Comparison of ENCODE assay signal across 13 cellular contexts in the genomic region with DNA sequence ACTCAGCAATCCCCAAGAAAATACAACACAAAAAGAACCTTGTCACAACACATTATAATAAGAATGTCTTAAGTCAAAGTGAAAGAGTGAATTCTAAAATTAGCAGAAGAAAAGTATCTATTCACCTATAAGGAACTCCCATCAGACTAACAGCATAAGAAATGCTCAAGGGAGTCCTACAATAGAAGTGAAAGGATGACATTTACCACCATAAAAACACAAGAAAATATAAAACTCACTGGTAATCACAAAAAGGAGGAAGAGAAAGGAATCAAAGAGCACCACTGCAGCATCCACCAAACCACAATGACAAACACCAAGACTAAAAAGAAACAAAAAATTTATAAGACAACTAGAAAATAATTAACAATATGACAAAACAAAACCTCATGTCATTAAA.
A peak's percentile ranks its signal among the peaks of the same experiment; 100 is the strongest.
DNase-seq lines count a peak whose midpoint lies in the region; ATAC-seq lines count a peak whose summit lies in the region.
"Had no signal": no experiment of that assay in that cellular context is flagged by ENCODE, and none has a peak within 500 bp of the region (broad histone marks: within the 10 kb centered on the region; RNA-seq: fewer than 3 reads in every experiment).

No MANE protein-coding gene starts in this region.

- CTCF ChIA-PET in activated CD4-positive, alpha-beta T cell treated with anti-CD3 and anti-CD28 coated beads, Interleukin-2, amount 10 ng/mL, durations not matched to agents 7 days and 5 days (lab: Charles Lee): no interaction called here

- H3K9me3 Mint-ChIP-seq in dendritic cell treated with granulocyte-macrophage colony-stimulating factor and Interleukin-4, amounts not matched to agents 40 ng/mL and 50 ng/mL, for 4 days: peaks cover 3% of the 10 kb centered on the region
- no peaks in the 10 kb centered on the region for H3K9me3 Mint-ChIP-seq in activated CD4-positive, alpha-beta T cell treated with anti-CD3 and anti-CD28 coated beads, Interleukin-2, amount 10 ng/mL, durations not matched to agents 7 days and 5 days

- H3K4me1 Mint-ChIP-seq in dendritic cell treated with granulocyte-macrophage colony-stimulating factor and Interleukin-4, amounts not matched to agents 40 ng/mL and 50 ng/mL, for 4 days (ENCODE audit: low read depth): peaks cover 7% of the 10 kb centered on the region
- no peaks in the 10 kb centered on the region for H3K4me1 Mint-ChIP-seq in activated CD4-positive, alpha-beta T cell treated with anti-CD3 and anti-CD28 coated beads, Interleukin-2, amount 10 ng/mL, durations not matched to agents 7 days and 5 days
- H3K4me1 Mint-ChIP-seq: CD14-positive monocyte had no signal

- no peak overlapping the region for H3K4me3 Mint-ChIP-seq in dendritic cell treated with granulocyte-macrophage colony-stimulating factor and Interleukin-4, amounts not matched to agents 40 ng/mL and 50 ng/mL, for 4 days
- H3K4me3 Mint-ChIP-seq in activated CD4-positive, alpha-beta T cell treated with anti-CD3 and anti-CD28 coated beads, Interleukin-2, amount 10 ng/mL, durations not matched to agents 7 days and 5 days: no peak overlapping the region
- H3K4me3 Mint-ChIP-seq: CD14-positive monocyte had no signal

- ATAC-seq in GM18907 (IDR thresholded peaks at IDR 0.05; ENCODE audit: unreplicated experiment) (peak; percentile 57), GM21786 (IDR thresholded peaks at IDR 0.05; ENCODE audit: unreplicated experiment) (peak; percentile 46), HG03196 (IDR thresholded peaks at IDR 0.05; ENCODE audit: unreplicated experiment) (peak; percentile 54)
- ATAC-seq: Right ventricle myocardium inferior had no signal

- H3K27me3 Mint-ChIP-seq in dendritic cell treated with granulocyte-macrophage colony-stimulating factor and Interleukin-4, amounts not matched to agents 40 ng/mL and 50 ng/mL, for 4 days: no peaks in the 10 kb centered on the region
- H3K27me3 Mint-ChIP-seq in activated CD4-positive, alpha-beta T cell treated with anti-CD3 and anti-CD28 coated beads, Interleukin-2, amount 10 ng/mL, durations not matched to agents 7 days and 5 days: no peaks in the 10 kb centered on the region

- DNase-seq in HT-29 (ENCODE audit: low spot score): no peak
- no peak for DNase-seq in activated CD4-positive, alpha-beta T cell treated with anti-CD3 and anti-CD28 coated beads, Interleukin-2, amount 10 ng/mL, durations not matched to agents 7 days and 5 days
- DNase-seq in MV-4-11 (lab: John Stamatoyannopoulos, UW): no peak
- DNase-seq: dorsolateral prefrontal cortex; NCI-H1417 treated with DMSO at 0.1 percent for 48 hours; stimulated activated CD4-positive, alpha-beta T cell treated with anti-CD3 and anti-CD28 coated beads, Interleukin-4, amount 100 ng/mL, for 4 hours; stomach had no signal

- peak overlapping the region; percentile 26 for H3K27ac Mint-ChIP-seq in dendritic cell treated with granulocyte-macrophage colony-stimulating factor and Interleukin-4, amounts not matched to agents 40 ng/mL and 50 ng/mL, for 4 days
- H3K27ac Mint-ChIP-seq in activated CD4-positive, alpha-beta T cell treated with anti-CD3 and anti-CD28 coated beads, Interleukin-2, amount 10 ng/mL, durations not matched to agents 7 days and 5 days: no peak overlapping the region
- H3K27ac Mint-ChIP-seq: CD14-positive monocyte had no signal

- no peaks in the 10 kb centered on the region for H3K36me3 Mint-ChIP-seq in dendritic cell treated with granulocyte-macrophage colony-stimulating factor and Interleukin-4, amounts not matched to agents 40 ng/mL and 50 ng/mL, for 4 days (ENCODE audit: low read depth)
- H3K36me3 Mint-ChIP-seq in activated CD4-positive, alpha-beta T cell treated with anti-CD3 and anti-CD28 coated beads, Interleukin-2, amount 10 ng/mL, durations not matched to agents 7 days and 5 days (ENCODE audit: low read depth): no peaks in the 10 kb centered on the region
- H3K36me3 Mint-ChIP-seq: CD14-positive monocyte had no signal

- POLR2A ChIA-PET in activated CD4-positive, alpha-beta T cell treated with anti-CD3 and anti-CD28 coated beads, Interleukin-2, amount 10 ng/mL, durations not matched to agents 7 days and 5 days (lab: Charles Lee): no interaction called here

- intact Hi-C loops in dendritic cell treated with granulocyte-macrophage colony-stimulating factor and Interleukin-4, amounts not matched to agents 40 ng/mL and 50 ng/mL, for 4 days (cut with micrococcal nuclease): no loop called here
